ENCODE assay signal across 25 cellular contexts in the genomic region with DNA sequence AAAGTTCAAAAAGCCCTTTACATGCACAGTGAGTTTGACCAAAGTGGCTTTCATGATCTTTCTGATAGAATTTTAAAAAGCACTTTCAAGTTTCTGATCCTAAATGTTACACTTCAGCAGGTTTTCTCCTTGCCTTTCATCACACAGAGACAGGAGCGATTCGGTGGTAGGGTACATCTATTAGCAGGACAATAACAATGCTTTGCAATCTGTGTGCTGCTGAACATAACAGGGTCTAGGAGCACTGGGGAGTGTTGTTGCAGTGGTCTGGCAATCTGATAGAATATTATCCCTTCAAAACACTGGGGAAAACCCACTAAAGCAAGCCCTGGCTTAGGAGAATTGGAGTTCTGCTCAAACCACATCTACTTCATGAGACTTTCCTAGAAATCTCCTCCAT.
"Had no signal": no experiment of that assay in that cellular context is flagged by ENCODE, and none has a peak within 500 bp of the region (broad histone marks: within the 10 kb centered on the region; RNA-seq: fewer than 3 reads in every experiment).

No MANE protein-coding gene starts in this region.

- H3K4me1 ChIP-seq: gastrocnemius medialis, prostate gland, sigmoid colon, testis, tibial artery, upper lobe of right lung, uterus had no signal

- H3K27me3 ChIP-seq: ovary, sigmoid colon, testis, upper lobe of right lung, uterus had no signal

- DNase-seq: cerebellar nuclear complex; cortex of kidney; effector memory CD8-positive, alpha-beta T cell; gastrocnemius medialis; head of caudate nucleus; kidney; mesenchymal stem cell; midbrain; naive thymus-derived CD4-positive, alpha-beta T cell; nucleus accumbens; ovary; right cardiac atrium; sigmoid colon; stimulated activated CD4-positive, alpha-beta T cell treated with anti-CD3 and anti-CD28 coated beads, Interleukin-2, amount 100 ng/mL, for 24 hours; stimulated activated CD4-positive, alpha-beta T cell treated with anti-CD3 and anti-CD28 coated beads, Interleukin-4, amount 100 ng/mL, for 24 hours; stimulated activated naive CD8-positive, alpha-beta T cell treated with anti-CD3 and anti-CD28 coated beads, Interleukin-15, Interleukin-2, amounts not matched to agents 100 U/mL and 50 U/mL, for 24 hours; substantia nigra; testis; tibial artery; upper lobe of right lung; uterus had no signal

- ATAC-seq: effector memory CD8-positive, alpha-beta T cell; gastrocnemius medialis; left lobe of liver; naive thymus-derived CD4-positive, alpha-beta T cell; right cardiac atrium; stimulated activated effector memory CD8-positive, alpha-beta T cell treated with anti-CD3 and anti-CD28 coated beads, Interleukin-12 subunit alpha, Interleukin-12 subunit beta, amount 100 ng/mL, for 72 hours; stimulated activated naive CD8-positive, alpha-beta T cell treated with anti-CD3 and anti-CD28 coated beads, Interleukin-15, Interleukin-2, amounts not matched to agents 100 U/mL and 50 U/mL, for 24 hours had no signal

- H3K4me1 Mint-ChIP-seq: naive thymus-derived CD4-positive, alpha-beta T cell; stimulated activated effector memory CD8-positive, alpha-beta T cell treated with anti-CD3 and anti-CD28 coated beads, Interleukin-12 subunit alpha, Interleukin-12 subunit beta, amount 100 ng/mL, for 72 hours had no signal

- H3K4me3 ChIP-seq: gastrocnemius medialis, ovary, prostate gland, sigmoid colon, testis, tibial artery, upper lobe of right lung, uterus had no signal

- H3K27ac Mint-ChIP-seq: effector memory CD8-positive, alpha-beta T cell; naive thymus-derived CD4-positive, alpha-beta T cell; nephron progenitor cell; stimulated activated effector memory CD8-positive, alpha-beta T cell treated with anti-CD3 and anti-CD28 coated beads, Interleukin-12 subunit alpha, Interleukin-12 subunit beta, amount 100 ng/mL, for 72 hours had no signal

- H3K27ac ChIP-seq: gastrocnemius medialis, ovary, prostate gland, sigmoid colon, testis, tibial artery, upper lobe of right lung, uterus had no signal

- H3K9me3 ChIP-seq: gastrocnemius medialis, ovary, prostate gland, sigmoid colon, testis, tibial artery, upper lobe of right lung, uterus had no signal

- H3K36me3 Mint-ChIP-seq: naive thymus-derived CD4-positive, alpha-beta T cell; stimulated activated effector memory CD8-positive, alpha-beta T cell treated with anti-CD3 and anti-CD28 coated beads, Interleukin-12 subunit alpha, Interleukin-12 subunit beta, amount 100 ng/mL, for 72 hours had no signal

- H3K4me3 Mint-ChIP-seq: effector memory CD8-positive, alpha-beta T cell; naive thymus-derived CD4-positive, alpha-beta T cell; nephron progenitor cell; stimulated activated effector memory CD8-positive, alpha-beta T cell treated with anti-CD3 and anti-CD28 coated beads, Interleukin-12 subunit alpha, Interleukin-12 subunit beta, amount 100 ng/mL, for 72 hours had no signal

- H3K36me3 ChIP-seq: gastrocnemius medialis, ovary, prostate gland, sigmoid colon, tibial artery, upper lobe of right lung, uterus had no signal

- H3K9me3 Mint-ChIP-seq: effector memory CD8-positive, alpha-beta T cell; naive thymus-derived CD4-positive, alpha-beta T cell; nephron progenitor cell; stimulated activated effector memory CD8-positive, alpha-beta T cell treated with anti-CD3 and anti-CD28 coated beads, Interleukin-12 subunit alpha, Interleukin-12 subunit beta, amount 100 ng/mL, for 72 hours had no signal
